Comparison of ENCODE assay signal across 24 cellular contexts in the genomic region with DNA sequence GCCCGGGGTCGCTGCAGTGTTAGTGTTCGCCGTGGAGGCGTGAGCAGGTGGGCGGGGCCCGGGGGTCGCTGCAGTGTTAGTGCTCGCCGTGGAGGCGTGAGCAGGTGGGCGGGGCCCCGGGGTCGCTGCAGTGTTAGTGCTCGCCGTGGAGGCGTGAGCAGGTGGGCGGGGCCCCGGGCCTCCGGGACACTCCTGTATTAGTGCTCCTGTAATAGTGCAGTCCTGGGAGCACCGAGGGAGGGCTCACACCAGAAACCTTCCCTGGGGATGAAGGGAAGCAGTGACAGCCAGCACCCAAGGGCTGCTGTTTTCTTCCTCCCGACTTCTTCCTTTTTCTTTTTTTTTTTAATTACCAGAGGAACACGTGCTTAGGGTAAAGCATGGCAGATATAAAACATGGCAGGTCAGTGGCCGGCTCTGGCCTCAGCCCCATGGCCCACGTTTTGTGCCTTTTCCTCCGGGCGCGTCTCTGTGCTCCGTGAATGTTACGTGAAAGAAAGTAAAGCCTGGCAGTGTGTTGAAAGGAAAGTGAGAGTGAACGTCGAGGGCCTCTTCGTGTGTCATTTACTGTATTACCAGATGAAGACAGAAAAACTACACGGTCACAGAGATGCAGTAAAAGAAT.
"Had no signal": no experiment of that assay in that cellular context is flagged by ENCODE, and none has a peak within 500 bp of the region (broad histone marks: within the 10 kb centered on the region; RNA-seq: fewer than 3 reads in every experiment).

No MANE protein-coding gene starts in this region.

- H3K27ac Mint-ChIP-seq: activated CD4-positive, alpha-beta memory T cell treated with anti-CD3 and anti-CD28 coated beads for 36 hours; activated naive CD4-positive, alpha-beta T cell treated with anti-CD3 and anti-CD28 coated beads, Interleukin-2, amount 10 ng/mL, durations not matched to agents 7 days and 5 days; activated naive CD8-positive, alpha-beta T cell treated with anti-CD3 and anti-CD28 coated beads, Interleukin-2, amount 10 ng/mL, durations not matched to agents 7 days and 5 days; activated T-helper 2 cell treated with anti-CD3 and anti-CD28 coated beads, Interferon-gamma antibody, Interleukin-2, Interleukin-4, amounts not matched to agents 10 μg/mL and 5 μg/mL and 100 μg/mL, durations not matched to agents 14 hours and 24 hours and 36 hours; T-helper 17 cell; WTC11 had no signal

- H3K4me3 ChIP-seq: adrenal gland, MG63, Peyer's patch had no signal

- H3K4me1 ChIP-seq: Peyer's patch had no signal

- H3K4me3 Mint-ChIP-seq: activated CD4-positive, alpha-beta memory T cell treated with anti-CD3 and anti-CD28 coated beads for 36 hours; activated naive CD4-positive, alpha-beta T cell treated with anti-CD3 and anti-CD28 coated beads, Interleukin-2, amount 10 ng/mL, durations not matched to agents 7 days and 5 days; activated naive CD8-positive, alpha-beta T cell treated with anti-CD3 and anti-CD28 coated beads, Interleukin-2, amount 10 ng/mL, durations not matched to agents 7 days and 5 days; T-helper 17 cell; WTC11 had no signal

- H3K4me1 Mint-ChIP-seq: WTC11 had no signal

- H3K9me3 Mint-ChIP-seq: activated CD4-positive, alpha-beta memory T cell treated with anti-CD3 and anti-CD28 coated beads for 36 hours; activated naive CD8-positive, alpha-beta T cell treated with anti-CD3 and anti-CD28 coated beads, Interleukin-2, amount 10 ng/mL, durations not matched to agents 7 days and 5 days; activated T-helper 2 cell treated with anti-CD3 and anti-CD28 coated beads, Interferon-gamma antibody, Interleukin-2, Interleukin-4, amounts not matched to agents 10 μg/mL and 5 μg/mL and 100 μg/mL, durations not matched to agents 14 hours and 24 hours and 36 hours had no signal

- DNase-seq: activated CD4-positive, alpha-beta memory T cell treated with anti-CD3 and anti-CD28 coated beads for 36 hours; activated CD4-positive, alpha-beta T cell treated with anti-CD3 and anti-CD28 coated beads for 48 hours; activated CD4-positive, CD25-positive, alpha-beta regulatory T cell treated with anti-CD3 and anti-CD28 coated beads, Interleukin-2, amount 50 U/mL, for 72 hours; activated CD8-positive, alpha-beta memory T cell treated with anti-CD3 and anti-CD28 coated beads for 24 hours; activated gamma-delta T cell treated with Interleukin-2 at 50 U/mL for 16 hours; activated naive CD4-positive, alpha-beta T cell treated with anti-CD3 and anti-CD28 coated beads, Interleukin-2, amount 10 ng/mL, durations not matched to agents 7 days and 5 days; activated naive CD8-positive, alpha-beta T cell treated with anti-CD3 and anti-CD28 coated beads, Interleukin-2, amount 10 ng/mL, durations not matched to agents 7 days and 5 days; activated T-cell treated with anti-CD3 and anti-CD28 coated beads, Interleukin-2, amount 50 U/mL, for 48 hours; adrenal gland; anterior cingulate cortex; caudate nucleus; MG63; MV-4-11; NCI-H1105; NCI-H1436; NCI-H1694 treated with DMSO at 0.1 percent for 48 hours; NCI-H2029 treated with DMSO at 0.1 percent for 48 hours; NCI-H510A treated with DMSO at 0.1 percent for 48 hours; Peyer's patch; SIG-M5; T-helper 17 cell; T-helper 9 cell had no signal

- ATAC-seq: T-helper 17 cell, WTC11 had no signal

- H3K27me3 ChIP-seq: adrenal gland, MG63, Peyer's patch had no signal

- H3K27me3 Mint-ChIP-seq: activated CD4-positive, alpha-beta memory T cell treated with anti-CD3 and anti-CD28 coated beads for 36 hours; activated naive CD4-positive, alpha-beta T cell treated with anti-CD3 and anti-CD28 coated beads, Interleukin-2, amount 10 ng/mL, durations not matched to agents 7 days and 5 days; activated naive CD8-positive, alpha-beta T cell treated with anti-CD3 and anti-CD28 coated beads, Interleukin-2, amount 10 ng/mL, durations not matched to agents 7 days and 5 days; T-helper 17 cell had no signal

- H3K27ac ChIP-seq: adrenal gland, Peyer's patch had no signal
